ENCODE assay signal across 1 cellular context in genomic region chr4:139685180-139685579, GRCh38.
TF ChIP-seq lines count a peak whose summit lies in the region.

No MANE protein-coding gene starts in this region.

TF ChIP-seq in K562, 482 proteins besides CTCF, POLR2A, EP300 and RAD21 (continued from another document and continues in another):
- TF ChIP-seq E2F5 (CRISPR knock-in tag; IDR thresholded peaks at IDR 0.05) (no peak), SMARCB1 (IDR thresholded peaks at IDR 0.05; ENCODE audit: insufficient read length, low read depth) (no peak), MAX (CRISPR knock-in tag; IDR thresholded peaks at IDR 0.05) (peak; percentile 61), HNRNPL (IDR thresholded peaks at IDR 0.05; ENCODE audit: low read depth, low read length) (no peak), ILF3 (IDR thresholded peaks at IDR 0.05; ENCODE audit: borderline replicate concordance) (no peak), ZNF212 (CRISPR knock-in tag; IDR thresholded peaks at IDR 0.05) (no peak), MLLT1 (IDR thresholded peaks at IDR 0.05) (no peak), MCM3 (IDR thresholded peaks at IDR 0.05) (no peak), POLR2B (IDR thresholded peaks at IDR 0.05; ENCODE audit: low read depth, partially characterized antibody) (no peak), TOE1 (IDR thresholded peaks at IDR 0.05; ENCODE audit: borderline replicate concordance) (no peak), TOE1 (CRISPR knock-in tag; IDR thresholded peaks at IDR 0.05; ENCODE audit: borderline replicate concordance, low read depth) (no peak), CXXC5 (CRISPR knock-in tag; IDR thresholded peaks at IDR 0.05) (peak; percentile 45), ZNF133 (CRISPR knock-in tag; IDR thresholded peaks at IDR 0.05) (no peak), SMC3 (conservative IDR thresholded peaks at IDR 0.05; ENCODE audit: insufficient read depth, low read depth, low read length) (no peak), SMAD3 (CRISPR knock-in tag; conservative IDR thresholded peaks at IDR 0.05) (no peak), CCNT2 (IDR thresholded peaks at IDR 0.05; ENCODE audit: borderline replicate concordance, extremely low read depth, insufficient read length, low read depth, low read length) (peak; percentile 41), SIX5 (IDR thresholded peaks at IDR 0.05; ENCODE audit: borderline replicate concordance in 1 of 2, insufficient read depth in 1 of 2, low read depth in 1 of 2, low read length in 2 of 2) (no peak), ZKSCAN1 (IDR thresholded peaks at IDR 0.05; ENCODE audit: low read depth, low read length) (no peak), XRCC3 (IDR thresholded peaks at IDR 0.05) (no peak), ZNF551 (CRISPR knock-in tag; IDR thresholded peaks at IDR 0.05) (no peak), HINFP (tag; conservative IDR thresholded peaks at IDR 0.05; ENCODE audit: low read depth) (no peak), MYC (IDR thresholded peaks at IDR 0.05; ENCODE audit: low read depth, low read length) (peak; percentile 25; the same call in 1 of the 2 replicates), MYC (CRISPR knock-in tag; IDR thresholded peaks at IDR 0.05; ENCODE audit: borderline replicate concordance, low read depth) (no peak), SREBF2 (CRISPR knock-in tag; IDR thresholded peaks at IDR 0.05) (no peak), PCBP2 (IDR thresholded peaks at IDR 0.05; ENCODE audit: low read depth, low read length, poor library complexity, severe bottlenecking) (no peak), SRSF3 (IDR thresholded peaks at IDR 0.05; ENCODE audit: insufficient read depth, low read length) (no peak), ARID3B (CRISPR knock-in tag; IDR thresholded peaks at IDR 0.05; ENCODE audit: borderline replicate concordance) (no peak), ATF1 (CRISPR knock-in tag; IDR thresholded peaks at IDR 0.05) (no peak), ATF1 (tag; IDR thresholded peaks at IDR 0.05) (no peak), MCM2 (IDR thresholded peaks at IDR 0.05; ENCODE audit: low read depth) (no peak), HOXB6 (CRISPR knock-in tag; IDR thresholded peaks at IDR 0.05; ENCODE audit: borderline replicate concordance) (no peak), ZNF518B (CRISPR knock-in tag; IDR thresholded peaks at IDR 0.05) (no peak), PHF21A (IDR thresholded peaks at IDR 0.05; ENCODE audit: borderline replicate concordance, low read depth) (no peak), TCFL5 (CRISPR knock-in tag; conservative IDR thresholded peaks at IDR 0.05) (no peak), CREM (IDR thresholded peaks at IDR 0.05; ENCODE audit: low read depth) (0 out of 2 replicates have a peak, but pooled peaks have one; percentile 8), RBM25 (IDR thresholded peaks at IDR 0.05; ENCODE audit: low read depth, low read length, severe bottlenecking) (no peak), ATF7 (IDR thresholded peaks at IDR 0.05) (0 out of 2 replicates have a peak, but pooled peaks have one; percentile 20), MTF1 (CRISPR knock-in tag; IDR thresholded peaks at IDR 0.05; ENCODE audit: borderline replicate concordance) (no peak), ARID1B (IDR thresholded peaks at IDR 0.05) (peak; percentile 85), C11orf30 (IDR thresholded peaks at IDR 0.05; ENCODE audit: low read depth) (no peak), NEUROD1 (IDR thresholded peaks at IDR 0.05; ENCODE audit: borderline replicate concordance, low read depth, low read length, partially characterized antibody) (no peak), NCOR1 (IDR thresholded peaks at IDR 0.05) (peak; percentile 43), ILK (tag; IDR thresholded peaks at IDR 0.05; ENCODE audit: borderline replicate concordance, low read depth) (no peak), PRPF4 (IDR thresholded peaks at IDR 0.05; ENCODE audit: insufficient read depth, low read depth, low read length, poor library complexity, severe bottlenecking) (no peak), GABPB2 (CRISPR knock-in tag; conservative IDR thresholded peaks at IDR 0.05) (no peak), MXI1 (IDR thresholded peaks at IDR 0.05; ENCODE audit: low read depth, low read length) (no peak), HBP1 (CRISPR knock-in tag; IDR thresholded peaks at IDR 0.05) (no peak), CREBBP (IDR thresholded peaks at IDR 0.05; ENCODE audit: low read depth, low read length) (no peak), CBFA2T2 (conservative IDR thresholded peaks at IDR 0.05) (peak; percentile 49), ATF2 (CRISPR knock-in tag; IDR thresholded peaks at IDR 0.05) (no peak), CEBPZ (IDR thresholded peaks at IDR 0.05; ENCODE audit: borderline replicate concordance, low read depth, low read length) (no peak), ZNF445 (CRISPR knock-in tag; IDR thresholded peaks at IDR 0.05; ENCODE audit: low read depth) (peak; percentile 98), NR3C1 (CRISPR knock-in tag; IDR thresholded peaks at IDR 0.05) (no peak), WHSC1 (IDR thresholded peaks at IDR 0.05; ENCODE audit: low read length) (no peak), SUPT5H (IDR thresholded peaks at IDR 0.05) (no peak), TRIM24 (IDR thresholded peaks at IDR 0.05) (peak; percentile 61 to 87; a peak in 3 of 4 replicates)
